ENCODE assay signal across 7 cellular contexts in the genomic region with DNA sequence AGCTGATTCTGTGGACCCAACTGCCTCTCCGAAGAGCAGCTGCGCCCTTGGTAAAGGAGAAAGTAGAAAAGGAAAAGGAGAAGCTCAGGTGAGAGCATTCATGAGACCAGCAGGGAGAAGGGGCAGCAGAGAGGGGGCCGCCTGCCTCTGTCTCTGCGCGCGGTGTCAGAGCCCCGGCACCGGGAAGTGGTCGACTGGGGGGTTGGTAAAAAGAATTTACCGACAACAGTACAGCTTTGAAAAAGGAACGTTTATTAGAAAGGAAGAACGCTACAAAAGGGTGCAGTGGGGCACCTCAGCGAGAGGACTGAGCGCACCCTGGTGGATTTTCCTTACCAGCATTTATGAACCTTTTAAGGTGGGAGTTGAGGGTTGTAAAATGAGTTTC.
DNase-seq lines count a peak whose midpoint lies in the region; ATAC-seq and TF ChIP-seq lines count a peak whose summit lies in the region.

No MANE protein-coding gene starts in this region.

- ATAC-seq in GM18502 (IDR thresholded peaks at IDR 0.05; ENCODE audit: poor library complexity, unreplicated experiment) (peak; percentile 50), HG02852 (IDR thresholded peaks at IDR 0.05; ENCODE audit: unreplicated experiment) (peak; percentile 49)

- WGBS in testis, 2 donors: 6 to 12% methylated on average over 14 of the region's 14 CpGs

- H3K4me1 ChIP-seq in mononuclear cell (ENCODE audit: insufficient read depth, low read length): peaks cover 23% of the 10 kb centered on the region
- H3K4me1 ChIP-seq in testis: peaks cover 6% of the 10 kb centered on the region

- intact Hi-C loops in testis (cut with DNase I; ENCODE audit: low total_unique reads): loop anchor here (5.0 to 10.0 kb wide), 2 partner anchors 338 to 355 kb away; no protein-coding TSS in a partner anchor

- no peaks in the 10 kb centered on the region for H3K9me3 ChIP-seq in mononuclear cell (ENCODE audit: low read depth, low read length)
- H3K9me3 ChIP-seq in testis: no peaks in the 10 kb centered on the region

- no peak for TF ChIP-seq POLR2A in testis (IDR thresholded peaks at IDR 0.05)

- peak overlapping the region; percentile 42 for H3K4me3 ChIP-seq in mononuclear cell (ENCODE audit: low read length)
- H3K4me3 ChIP-seq in testis: peak overlapping the region; percentile 21 to 57

- peak overlapping the region; percentile 36 to 48 for H3K27ac ChIP-seq in testis

- peak in 2 of 3 experiments; percentile 32 to 36 for TF ChIP-seq CTCF in testis (IDR thresholded peaks at IDR 0.05)

- DNase-seq in NCI-H1436 treated with DMSO at 0.1 percent for 48 hours (lab: John Stamatoyannopoulos, UW) (peak; percentile 27), dermis blood vessel endothelial cell (peak; percentile 49), testis (peak; percentile 67)
- DNase-seq in activated CD4-positive, CD25-positive, alpha-beta regulatory T cell treated with anti-CD3 and anti-CD28 coated beads, Interleukin-2, amount 50 U/mL, for 72 hours: peak; percentile 50

- H3K27me3 ChIP-seq in mononuclear cell (ENCODE audit: insufficient read depth, low read length) (no peaks in the 10 kb centered on the region), testis (no peaks in the 10 kb centered on the region)

- no peaks in the 10 kb centered on the region for H3K36me3 ChIP-seq in testis (ENCODE audit: low read depth, missing control alignments)

Comparison
In these comparisons a context has a peak if more than half of its experiments do, and no peak if none do; other contexts are left out.
1. Peak in every context shown above with its lines: DNase-seq, ATAC-seq, H3K4me3 ChIP-seq and H3K27ac ChIP-seq.